Comparison of ENCODE assay signal across 15 cellular contexts in genomic region chr10:71511206-71511605, GRCh38.
A peak's percentile ranks its signal among the peaks of the same experiment; 100 is the strongest.
DNase-seq lines count a peak whose midpoint lies in the region; ATAC-seq and TF ChIP-seq lines count a peak whose summit lies in the region.
"Had no signal": no experiment of that assay in that cellular context is flagged by ENCODE, and none has a peak within 500 bp of the region (broad histone marks: within the 10 kb centered on the region; RNA-seq: fewer than 3 reads in every experiment).

No MANE protein-coding gene starts in this region.

- DNase-seq in H9, result no peak
- no peak for DNase-seq in neuronal stem cell (ENCODE audit: low spot score)
- DNase-seq in spleen, result peak; percentile 57
- DNase-seq in cortex of kidney (lab: John Stamatoyannopoulos, UW), result no peak
- DNase-seq: AML-193; Caco-2; Calu3; CD4-positive, alpha-beta T cell; CD8-positive, alpha-beta T cell; GF-D8 had no signal

- no peak overlapping the region for H4K5ac ChIP-seq in H9 (ENCODE audit: insufficient read length, low read depth, low read length)

- no peak for TF ChIP-seq POLR2A in spleen (IDR thresholded peaks at IDR 0.05)

- no peak overlapping the region for H3K56ac ChIP-seq in H9 (ENCODE audit: insufficient read length, low read depth, low read length)

- H3K9ac ChIP-seq in H9 (ENCODE audit: extremely low read depth, insufficient read length, low read length), result no peak overlapping the region
- H3K9ac ChIP-seq in neuronal stem cell (ENCODE audit: low read depth, low read length, poor library complexity), result no peak overlapping the region

- H3K36me3 ChIP-seq in neuronal stem cell (replicated peaks in 1 of 2; ENCODE audit: control insufficient read depth in 2 of 2, insufficient read depth in 2 of 2, low read length in 2 of 2) (no peaks in the 10 kb centered on the region), spleen (no peaks in the 10 kb centered on the region)
- H3K36me3 ChIP-seq: BLaER1 treated with 17β-estradiol and CSF1 and Interleukin-3, amounts not matched to agents 10 nM and 100 nM had no signal

- no peaks in the 10 kb centered on the region for H4K20me1 ChIP-seq in H9 (ENCODE audit: control insufficient read depth, insufficient read depth, insufficient read length)
- H4K20me1 ChIP-seq: BLaER1 treated with 17β-estradiol and CSF1 and Interleukin-3, amounts not matched to agents 10 nM and 100 nM had no signal

- H2BK120ac ChIP-seq in H9 (ENCODE audit: low read depth, low read length, poor library complexity, severe bottlenecking) (no peak overlapping the region), neuronal stem cell (ENCODE audit: low read depth, low read length) (no peak overlapping the region)

- no peaks in the 10 kb centered on the region for H3K79me2 ChIP-seq in H9 (ENCODE audit: insufficient read depth, low read length)

- no peak overlapping the region for H2BK15ac ChIP-seq in H9 (ENCODE audit: low read depth, low read length)
- peak overlapping the region; percentile 78 for H2BK15ac ChIP-seq in neuronal stem cell (ENCODE audit: low read length)

- H2AK5ac ChIP-seq in H9 (ENCODE audit: insufficient read length, low read length) (no peak overlapping the region), neuronal stem cell (ENCODE audit: low read depth, low read length) (peak overlapping the region; percentile 44)

- H3K9me3 Mint-ChIP-seq in H9, result no peaks in the 10 kb centered on the region
- H3K9me3 Mint-ChIP-seq: CD4-positive, alpha-beta T cell; CD8-positive, alpha-beta T cell had no signal

- H3K27ac Mint-ChIP-seq in H9, result no peak overlapping the region
- H3K27ac Mint-ChIP-seq: B cell; CD4-positive, alpha-beta T cell; CD8-positive, alpha-beta T cell had no signal

- ATAC-seq in GM21390 (IDR thresholded peaks at IDR 0.05; ENCODE audit: unreplicated experiment), result no peak
- ATAC-seq: A549; CD8-positive, alpha-beta T cell had no signal

- H3K4me3 Mint-ChIP-seq in H9, result no peak overlapping the region
- H3K4me3 Mint-ChIP-seq: B cell; CD4-positive, alpha-beta T cell; CD8-positive, alpha-beta T cell had no signal

- TF ChIP-seq CTCF in H9 (conservative IDR thresholded peaks at IDR 0.05), result no peak
- TF ChIP-seq CTCF in spleen (IDR thresholded peaks at IDR 0.05 in 8 of 11, conservative IDR thresholded peaks at IDR 0.05 in 3 of 11), result no peak

- no peaks in the 10 kb centered on the region for H3K36me3 Mint-ChIP-seq in H9 (ENCODE audit: insufficient read depth in 1 of 3, low read depth in 3 of 3)
- H3K36me3 Mint-ChIP-seq: CD8-positive, alpha-beta T cell had no signal

- no peak overlapping the region for H2AFZ ChIP-seq in H9 (ENCODE audit: low read length)
- no peak overlapping the region for H2AFZ ChIP-seq in neuronal stem cell (ENCODE audit: low read length)

- no peaks in the 10 kb centered on the region for H3K23me2 ChIP-seq in H9 (ENCODE audit: insufficient read length, low read depth, low read length, poor library complexity, severe bottlenecking)

- H4K91ac ChIP-seq in H9 (ENCODE audit: insufficient read length, low read depth, low read length) (no peak overlapping the region), neuronal stem cell (ENCODE audit: low read depth, low read length, poor library complexity) (no peak overlapping the region)

- peak overlapping the region; percentile 41; the same call in 1 of the 2 replicates for H3K14ac ChIP-seq in H9 (ENCODE audit: insufficient read depth, low read length)
- H3K14ac ChIP-seq in neuronal stem cell (ENCODE audit: low read length), result no peak overlapping the region

- no peak overlapping the region for H4K8ac ChIP-seq in H9 (replicated peaks; ENCODE audit: insufficient read length, low read depth, low read length)
- no peak overlapping the region for H4K8ac ChIP-seq in neuronal stem cell (ENCODE audit: low read depth, low read length)

- H2BK20ac ChIP-seq in H9 (ENCODE audit: low read depth, low read length, poor library complexity, severe bottlenecking), result no peak overlapping the region

- H3T11ph ChIP-seq in H9 (ENCODE audit: low read length), result no peak overlapping the region

- H3K18ac ChIP-seq in H9 (ENCODE audit: insufficient read length, low read depth, low read length) (no peak overlapping the region), neuronal stem cell (ENCODE audit: low read length) (peak overlapping the region; percentile 79)

- H3K27ac ChIP-seq in H9 (ENCODE audit: insufficient read length, low read depth, low read length) (no peak overlapping the region), neuronal stem cell (replicated peaks; ENCODE audit: low read length) (no peak overlapping the region), spleen (no peak overlapping the region)
- H3K27ac ChIP-seq: 22Rv1; A549; BLaER1 treated with 17β-estradiol and CSF1 and Interleukin-3, amounts not matched to agents 10 nM and 100 nM had no signal

- H2BK5ac ChIP-seq in H9 (ENCODE audit: insufficient read length, low read length) (no peak overlapping the region), neuronal stem cell (ENCODE audit: low read length) (no peak overlapping the region)

- no peak overlapping the region for H3K4ac ChIP-seq in H9 (ENCODE audit: low read depth, low read length)
- H3K4ac ChIP-seq in neuronal stem cell (ENCODE audit: low read length), result no peak overlapping the region

- H3K4me3 ChIP-seq in neuronal stem cell (ENCODE audit: low read length in 2 of 2) (no peak overlapping the region), spleen (no peak overlapping the region)
- H3K4me3 ChIP-seq: A549; BLaER1 treated with 17β-estradiol and CSF1 and Interleukin-3, amounts not matched to agents 10 nM and 100 nM had no signal

- 0 out of 4 replicates have a peak, but pooled peaks cover 0 to 3% of the 10 kb centered on the region in 2 experiments for H3K4me1 Mint-ChIP-seq in H9
- H3K4me1 Mint-ChIP-seq: B cell had no signal

- H3K4me2 ChIP-seq in H9 (ENCODE audit: insufficient read depth, insufficient read length, low read length) (no peak overlapping the region), neuronal stem cell (ENCODE audit: insufficient read depth, low read length, poor library complexity, severe bottlenecking) (no peak overlapping the region)
- H3K4me2 ChIP-seq: A549 had no signal

- intact Hi-C loops in spleen (cut with DNase I; ENCODE audit: low total_unique reads), result no loop called here

- peaks cover 7% of the 10 kb centered on the region for H3K27me3 Mint-ChIP-seq in H9 (ENCODE audit: low read depth)
- H3K27me3 Mint-ChIP-seq: CD4-positive, alpha-beta T cell had no signal

- H3K4me1 ChIP-seq in H9 (ENCODE audit: insufficient read depth, low read length), result no peaks in the 10 kb centered on the region
- H3K4me1 ChIP-seq in neuronal stem cell (ENCODE audit: control insufficient read depth in 2 of 2, insufficient read depth in 1 of 2, low read depth in 1 of 2, low read length in 2 of 2), result peaks cover 0 to 22% of the 10 kb centered on the region in 2 donors
- H3K4me1 ChIP-seq in spleen, result no peaks in the 10 kb centered on the region
- H3K4me1 ChIP-seq: A549 had no signal

- H3K23ac ChIP-seq in H9 (ENCODE audit: insufficient read length, low read depth, low read length) (no peak overlapping the region), neuronal stem cell (ENCODE audit: low read depth, low read length, poor library complexity) (peak overlapping the region; percentile 39)

- 0 out of 2 replicates have a peak, but pooled peaks cover 2% of the 10 kb centered on the region for H3K27me3 ChIP-seq in H9 (ENCODE audit: insufficient read depth, low read length)
- H3K27me3 ChIP-seq in neuronal stem cell (ENCODE audit: control insufficient read depth in 3 of 3, insufficient read depth in 3 of 3, low read depth in 1 of 3, low read length in 3 of 3), result peaks cover 0 to 7% (median 0%) of the 10 kb centered on the region in 3 experiments
- H3K27me3 ChIP-seq in spleen (replicated peaks in 1 of 7), result no peaks in the 10 kb centered on the region
- H3K27me3 ChIP-seq: BLaER1 treated with 17β-estradiol and CSF1 and Interleukin-3, amounts not matched to agents 10 nM and 100 nM had no signal

- no CpG with 5 or more reads among the region's 4 CpGs for WGBS in H9 (ENCODE audit: extremely low coverage, insufficient read length, low lambda C conversion rate)
- WGBS in neuronal stem cell (ENCODE audit: extremely low coverage in 2 of 2, insufficient read length in 2 of 2, insufficient replicate concordance in 1 of 2), 2 donors, result no CpG with 5 or more reads among the region's 4 CpGs
- 91 to 100% (median 94%) methylated on average over 4 of the region's 4 CpGs; no CpG with 5 or more reads in 1 of the 5 donors for WGBS in spleen, 5 donors

- H2BK12ac ChIP-seq in H9 (ENCODE audit: insufficient read length, low read depth, low read length), result no peak overlapping the region
- no peak overlapping the region for H2BK12ac ChIP-seq in neuronal stem cell (ENCODE audit: low read length)

- H3K9me3 ChIP-seq in H9 (ENCODE audit: control insufficient read depth, low read depth, low read length), result no peaks in the 10 kb centered on the region
- no peaks in the 10 kb centered on the region for H3K9me3 ChIP-seq in neuronal stem cell (replicated peaks in 1 of 2; ENCODE audit: control insufficient read depth in 2 of 2, insufficient read depth in 1 of 2, low read depth in 1 of 2, low read length in 2 of 2)
- no peaks in the 10 kb centered on the region for H3K9me3 ChIP-seq in spleen
- H3K9me3 ChIP-seq: A549; BLaER1 treated with 17β-estradiol and CSF1 and Interleukin-3, amounts not matched to agents 10 nM and 100 nM had no signal

- H3K79me1 ChIP-seq in H9 (ENCODE audit: insufficient read depth, low read depth, low read length, poor library complexity, severe bottlenecking), result no peaks in the 10 kb centered on the region
- no peaks in the 10 kb centered on the region for H3K79me1 ChIP-seq in neuronal stem cell (ENCODE audit: low read depth, low read length)
